1 cellular context compared by ENCODE assay signal in genomic region chr22:40606306-40606705, GRCh38.
TF ChIP-seq lines count a peak whose summit lies in the region.

No MANE protein-coding gene starts in this region.

TF ChIP-seq in HepG2, 621 proteins besides CTCF, POLR2A, EP300 and RAD21 (continued from another document):
- TF ChIP-seq ZBTB40 (IDR thresholded peaks at IDR 0.05) (no peak), ZBTB40 (CRISPR knock-in tag; IDR thresholded peaks at IDR 0.05) (no peak), MAFK (conservative IDR thresholded peaks at IDR 0.05 in 1 of 2, IDR thresholded peaks at IDR 0.05 in 1 of 2; ENCODE audit: low read length in 2 of 2) (no peak), FLYWCH1 (CRISPR knock-in tag; IDR thresholded peaks at IDR 0.05) (no peak), GTF3A (CRISPR knock-in tag; conservative IDR thresholded peaks at IDR 0.05) (no peak), TRAFD1 (CRISPR knock-in tag; IDR thresholded peaks at IDR 0.05; ENCODE audit: borderline replicate concordance) (no peak), MBNL3 (CRISPR knock-in tag; conservative IDR thresholded peaks at IDR 0.05) (no peak), HNF4A (CRISPR knock-in tag; IDR thresholded peaks at IDR 0.05) (no peak), ZFP82 (CRISPR knock-in tag; IDR thresholded peaks at IDR 0.05; ENCODE audit: borderline replicate concordance) (no peak), RXRB (CRISPR knock-in tag; IDR thresholded peaks at IDR 0.05; ENCODE audit: borderline replicate concordance) (no peak), ZNF276 (CRISPR knock-in tag; IDR thresholded peaks at IDR 0.05; ENCODE audit: low read depth) (no peak), JARID2 (CRISPR knock-in tag; IDR thresholded peaks at IDR 0.05; ENCODE audit: insufficient replicate concordance) (no peak), ZNF772 (CRISPR knock-in tag; IDR thresholded peaks at IDR 0.05) (no peak), SP2 (CRISPR knock-in tag; IDR thresholded peaks at IDR 0.05) (no peak), KDM3A (CRISPR knock-in tag; IDR thresholded peaks at IDR 0.05; ENCODE audit: low read depth) (no peak), TBL1XR1 (IDR thresholded peaks at IDR 0.05; ENCODE audit: borderline replicate concordance, low read length, partially characterized antibody) (no peak), MLLT10 (CRISPR knock-in tag; IDR thresholded peaks at IDR 0.05) (no peak)
- TF ChIP-seq, protein P1, sequence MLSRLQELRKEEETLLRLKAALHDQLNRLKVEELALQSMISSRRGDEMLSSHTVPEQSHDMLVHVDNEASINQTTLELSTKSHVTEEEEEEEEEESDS (CRISPR knock-in tag; IDR thresholded peaks at IDR 0.05; ENCODE audit: borderline replicate concordance) = no peak
- TF ChIP-seq, protein P2, sequence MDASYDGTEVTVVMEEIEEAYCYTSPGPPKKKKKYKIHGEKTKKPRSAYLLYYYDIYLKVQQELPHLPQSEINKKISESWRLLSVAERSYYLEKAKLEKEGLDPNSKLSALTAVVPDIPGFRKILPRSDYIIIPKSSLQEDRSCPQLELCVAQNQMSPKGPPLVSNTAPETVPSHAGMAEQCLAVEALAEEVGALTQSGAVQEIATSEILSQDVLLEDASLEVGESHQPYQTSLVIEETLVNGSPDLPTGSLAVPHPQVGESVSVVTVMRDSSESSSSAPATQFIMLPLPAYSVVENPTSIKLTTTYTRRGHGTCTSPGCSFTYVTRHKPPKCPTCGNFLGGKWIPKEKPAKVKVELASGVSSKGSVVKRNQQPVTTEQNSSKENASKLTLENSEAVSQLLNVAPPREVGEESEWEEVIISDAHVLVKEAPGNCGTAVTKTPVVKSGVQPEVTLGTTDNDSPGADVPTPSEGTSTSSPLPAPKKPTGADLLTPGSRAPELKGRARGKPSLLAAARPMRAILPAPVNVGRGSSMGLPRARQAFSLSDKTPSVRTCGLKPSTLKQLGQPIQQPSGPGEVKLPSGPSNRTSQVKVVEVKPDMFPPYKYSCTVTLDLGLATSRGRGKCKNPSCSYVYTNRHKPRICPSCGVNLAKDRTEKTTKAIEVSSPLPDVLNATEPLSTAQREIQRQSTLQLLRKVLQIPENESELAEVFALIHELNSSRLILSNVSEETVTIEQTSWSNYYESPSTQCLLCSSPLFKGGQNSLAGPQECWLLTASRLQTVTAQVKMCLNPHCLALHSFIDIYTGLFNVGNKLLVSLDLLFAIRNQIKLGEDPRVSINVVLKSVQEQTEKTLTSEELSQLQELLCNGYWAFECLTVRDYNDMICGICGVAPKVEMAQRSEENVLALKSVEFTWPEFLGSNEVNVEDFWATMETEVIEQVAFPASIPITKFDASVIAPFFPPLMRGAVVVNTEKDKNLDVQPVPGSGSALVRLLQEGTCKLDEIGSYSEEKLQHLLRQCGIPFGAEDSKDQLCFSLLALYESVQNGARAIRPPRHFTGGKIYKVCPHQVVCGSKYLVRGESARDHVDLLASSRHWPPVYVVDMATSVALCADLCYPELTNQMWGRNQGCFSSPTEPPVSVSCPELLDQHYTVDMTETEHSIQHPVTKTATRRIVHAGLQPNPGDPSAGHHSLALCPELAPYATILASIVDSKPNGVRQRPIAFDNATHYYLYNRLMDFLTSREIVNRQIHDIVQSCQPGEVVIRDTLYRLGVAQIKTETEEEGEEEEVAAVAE (CRISPR knock-in tag; IDR thresholded peaks at IDR 0.05; ENCODE audit: borderline replicate concordance) = no peak
